10 cellular contexts compared by ENCODE assay signal in genomic region chr10:62851449-62851848, GRCh38. TPM values are rescaled to one million over a fixed set of nuclear protein-coding genes. Genes with fewer than 3 reads are reported as not detected.
DNase-seq lines count a peak whose midpoint lies in the region; ATAC-seq, FAIRE-seq and TF ChIP-seq lines count a peak whose summit lies in the region.
"Had no signal": no experiment of that assay in that cellular context is flagged by ENCODE, and none has a peak within 500 bp of the region (broad histone marks: within the 10 kb centered on the region; RNA-seq: fewer than 3 reads in every experiment).

No MANE protein-coding gene starts in this region.

- no peak overlapping the region for H3K14ac ChIP-seq in neuronal stem cell (ENCODE audit: low read length)

- in situ Hi-C loops in SK-MEL-5 (cut with HindIII; ENCODE audit: low pct_unique_long_range_greater_than_20kb, low sequenced_read_pairs) = no loop called here

- no peak overlapping the region for H2BK120ac ChIP-seq in neuronal stem cell (ENCODE audit: low read depth, low read length)

- no peak for DNase-seq in BE2C
- no peak for DNase-seq in GM12892 (ENCODE audit: insufficient read length)
- peak; percentile 65 for DNase-seq in SK-MEL-5 (ENCODE audit: low read depth, low spot score)
- peak; percentile 29 for DNase-seq in iPS DF 6.9 (ENCODE audit: low read depth, low spot score)
- no peak for DNase-seq in neuronal stem cell (ENCODE audit: low spot score)
- DNase-seq in T1000 (lab: John Stamatoyannopoulos, UW) = no peak
- DNase-seq: activated naive CD8-positive, alpha-beta T cell treated with anti-CD3 and anti-CD28 coated beads, Interleukin-2, amount 10 ng/mL, durations not matched to agents 7 days and 5 days had no signal

- H3K4me1 ChIP-seq in BE2C (no peaks in the 10 kb centered on the region), iPS DF 6.9 (ENCODE audit: control insufficient read depth, insufficient read depth, low read length) (no peaks in the 10 kb centered on the region), neuronal stem cell (ENCODE audit: control insufficient read depth in 2 of 2, insufficient read depth in 1 of 2, low read depth in 1 of 2, low read length in 2 of 2) (no peaks in the 10 kb centered on the region)
- H3K4me1 ChIP-seq: SJSA1 had no signal

- peak; percentile 36; the same call in 1 of the 2 replicates for TF ChIP-seq CTCF in BE2C (IDR thresholded peaks at IDR 0.05; ENCODE audit: low read depth, low read length)

- FAIRE-seq in GM12892 (lab: Jason Lieb, UNC) = peak; percentile 73

- H2BK15ac ChIP-seq in neuronal stem cell (ENCODE audit: low read length) = no peak overlapping the region

- no peak overlapping the region for H2BK12ac ChIP-seq in neuronal stem cell (ENCODE audit: low read length)

- no peak overlapping the region for H3K4me2 ChIP-seq in neuronal stem cell (ENCODE audit: insufficient read depth, low read length, poor library complexity, severe bottlenecking)

- H2AK5ac ChIP-seq in neuronal stem cell (ENCODE audit: low read depth, low read length) = no peak overlapping the region

- no peak overlapping the region for H3K18ac ChIP-seq in neuronal stem cell (ENCODE audit: low read length)

- WGBS in iPS DF 6.9 (ENCODE audit: insufficient coverage, insufficient read length) = no CpG with 5 or more reads among the region's 2 CpGs
- no CpG with 5 or more reads among the region's 2 CpGs for WGBS in neuronal stem cell (ENCODE audit: extremely low coverage in 2 of 2, insufficient read length in 2 of 2, insufficient replicate concordance in 1 of 2), 2 donors

- H3K36me3 ChIP-seq in BE2C (no peaks in the 10 kb centered on the region), iPS DF 6.9 (ENCODE audit: control insufficient read depth, insufficient read depth, low read length) (no peaks in the 10 kb centered on the region), neuronal stem cell (replicated peaks in 1 of 2; ENCODE audit: control insufficient read depth in 2 of 2, insufficient read depth in 2 of 2, low read length in 2 of 2) (no peaks in the 10 kb centered on the region)
- H3K36me3 ChIP-seq: SJSA1 had no signal

- TF ChIP-seq POLR2A in GM12892 (IDR thresholded peaks at IDR 0.05; ENCODE audit: low read depth, low read length) = no peak

- H4K91ac ChIP-seq in neuronal stem cell (ENCODE audit: low read depth, low read length, poor library complexity) = no peak overlapping the region

- H3K27ac ChIP-seq in iPS DF 6.9 (ENCODE audit: low read length) = no peak overlapping the region
- H3K27ac ChIP-seq in neuronal stem cell (replicated peaks; ENCODE audit: low read length) = no peak overlapping the region
- H3K27ac ChIP-seq: SJSA1 had no signal

- H3K79me1 ChIP-seq in neuronal stem cell (ENCODE audit: low read depth, low read length) = no peaks in the 10 kb centered on the region

- no peaks in the 10 kb centered on the region for H3K27me3 ChIP-seq in BE2C
- H3K27me3 ChIP-seq in iPS DF 6.9 (ENCODE audit: control insufficient read depth, insufficient read depth, low read length) = no peaks in the 10 kb centered on the region
- H3K27me3 ChIP-seq in neuronal stem cell (ENCODE audit: control insufficient read depth in 3 of 3, insufficient read depth in 3 of 3, low read depth in 1 of 3, low read length in 3 of 3) = no peaks in the 10 kb centered on the region

- H3K4me3 ChIP-seq in BE2C (ENCODE audit: low read depth, low read length) = no peak overlapping the region
- H3K4me3 ChIP-seq in iPS DF 6.9 (ENCODE audit: low read length) = no peak overlapping the region
- no peak overlapping the region for H3K4me3 ChIP-seq in neuronal stem cell (ENCODE audit: low read length in 2 of 2)
- H3K4me3 ChIP-seq: SJSA1 had no signal

- no peak overlapping the region for H4K8ac ChIP-seq in neuronal stem cell (ENCODE audit: low read depth, low read length)

- no peaks in the 10 kb centered on the region for H3K9me3 ChIP-seq in BE2C
- H3K9me3 ChIP-seq in iPS DF 6.9 (ENCODE audit: control insufficient read depth, insufficient read depth, low read length) = no peaks in the 10 kb centered on the region; the same call in 1 of the 2 replicates
- H3K9me3 ChIP-seq in neuronal stem cell (replicated peaks in 1 of 2; ENCODE audit: control insufficient read depth in 2 of 2, insufficient read depth in 1 of 2, low read depth in 1 of 2, low read length in 2 of 2) = no peaks in the 10 kb centered on the region

- H2AFZ ChIP-seq in neuronal stem cell (ENCODE audit: low read length) = no peak overlapping the region

- no peak overlapping the region for H3K4ac ChIP-seq in neuronal stem cell (ENCODE audit: low read length)

- no peak overlapping the region for H3K9ac ChIP-seq in neuronal stem cell (ENCODE audit: low read depth, low read length, poor library complexity)

- H2BK5ac ChIP-seq in neuronal stem cell (ENCODE audit: low read length) = no peak overlapping the region

- no peak for ATAC-seq in GM19467 (IDR thresholded peaks at IDR 0.05; ENCODE audit: unreplicated experiment)
- no peak for ATAC-seq in HG03196 (IDR thresholded peaks at IDR 0.05; ENCODE audit: unreplicated experiment)

- no peak overlapping the region for H3K23ac ChIP-seq in neuronal stem cell (ENCODE audit: low read depth, low read length, poor library complexity)

RNA-seq across cellular contexts. Expression of gene EGR2, which starts 35.3 kb away (rescaled TPM):
- not detected for polyA plus RNA-seq in BE2C (2012; ENCODE audit: insufficient read depth, insufficient read length, low read depth)
- polyA plus RNA-seq in GM12892 (2012; ENCODE audit: missing spikeins) = 68.4 TPM
- total RNA-seq in SK-MEL-5 (2014; rRNA removed; shearing (Covaris generic)) = 0.63 and 0.75 TPM in 2 replicates
- 1.7 and 1.9 TPM in 2 replicates for polyA plus RNA-seq in SK-MEL-5 (2015; cell fraction: cytosol; rRNA removed)
- 0.80 TPM in 1 of 2 replicates, not detected in the other for polyA plus RNA-seq in SK-MEL-5 (2015; cell fraction: nucleus; rRNA removed)
- 0.86 TPM for polyA plus RNA-seq in neuronal stem cell (2013, experiment 1 of 2)
- 0.73 TPM for polyA plus RNA-seq in neuronal stem cell (2013, experiment 2 of 2)
- total RNA-seq: SJSA1 had no signal

RNA-seq across cellular contexts. Expression of gene ADO, which starts 46.9 kb away (rescaled TPM):
- polyA plus RNA-seq in BE2C (2012; ENCODE audit: insufficient read depth, insufficient read length, low read depth) = 57.7 TPM
- polyA plus RNA-seq in GM12892 (2012; ENCODE audit: missing spikeins) = 20.1 TPM
- 29.3 and 32.8 TPM in 2 replicates for total RNA-seq in SK-MEL-5 (2014; rRNA removed; shearing (Covaris generic))
- 28.5 and 31.4 TPM in 2 replicates for polyA plus RNA-seq in SK-MEL-5 (2015; cell fraction: cytosol; rRNA removed)
- polyA plus RNA-seq in SK-MEL-5 (2015; cell fraction: nucleus; rRNA removed) = 17.6 and 22.7 TPM in 2 replicates
- 20.4 TPM for polyA plus RNA-seq in neuronal stem cell (2013, experiment 1 of 2)
- 21.1 TPM for polyA plus RNA-seq in neuronal stem cell (2013, experiment 2 of 2)

Comparison
In these comparisons a context has a peak if more than half of its experiments do, and no peak if none do; other contexts are left out.
1. DNase-seq: peak in SK-MEL-5 (single experiment) and iPS DF 6.9 (single experiment); none in BE2C (single experiment), GM12892 (single experiment), neuronal stem cell (single experiment) and T1000 (single experiment).